ENCODE assay signal across 24 cellular contexts in the genomic region with DNA sequence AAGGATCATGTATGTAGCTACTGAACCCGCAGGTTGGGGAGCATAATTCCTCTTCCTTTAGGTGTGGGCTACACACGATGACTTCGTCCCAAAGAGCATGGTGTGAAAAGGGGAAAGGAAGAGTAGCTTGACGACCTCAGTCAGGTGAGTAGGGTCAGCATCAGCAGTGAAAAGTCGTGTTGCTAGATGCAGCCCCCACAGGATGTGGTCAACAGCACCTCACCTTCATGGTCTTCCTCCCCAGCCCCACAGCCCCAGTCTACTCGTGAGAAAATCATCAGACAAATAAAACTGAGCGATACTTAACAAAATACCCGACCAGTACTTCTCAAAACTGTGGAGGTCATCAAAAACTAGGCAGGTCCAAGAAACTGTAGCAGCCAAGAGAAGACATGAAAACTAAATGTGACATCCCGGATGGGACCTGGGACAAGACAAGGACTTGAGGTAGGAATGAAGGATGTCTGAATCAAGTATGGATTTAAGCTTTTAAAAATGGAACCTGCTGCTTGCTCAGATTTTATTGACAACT.
DNase-seq lines count a peak whose midpoint lies in the region; ATAC-seq, FAIRE-seq and TF ChIP-seq lines count a peak whose summit lies in the region.
"Had no signal": no experiment of that assay in that cellular context is flagged by ENCODE, and none has a peak within 500 bp of the region (broad histone marks: within the 10 kb centered on the region; RNA-seq: fewer than 3 reads in every experiment).

No MANE protein-coding gene starts in this region.

- H3K4me3 ChIP-seq in ascending aorta, result no peak overlapping the region
- H3K4me3 ChIP-seq: gastrocnemius medialis, hepatocyte, vagina had no signal

- H3K27me3 Mint-ChIP-seq in activated CD8-positive, alpha-beta memory T cell treated with anti-CD3 and anti-CD28 coated beads, Interleukin-2, amount 10 ng/mL, durations not matched to agents 7 days and 5 days, result no peaks in the 10 kb centered on the region
- no peaks in the 10 kb centered on the region for H3K27me3 Mint-ChIP-seq in activated naive CD8-positive, alpha-beta T cell treated with anti-CD3 and anti-CD28 coated beads for 36 hours
- no peaks in the 10 kb centered on the region for H3K27me3 Mint-ChIP-seq in nephron progenitor cell (ENCODE audit: low read depth, poor library complexity)
- H3K27me3 Mint-ChIP-seq: stimulated activated naive CD8-positive, alpha-beta T cell treated with anti-CD3 and anti-CD28 coated beads, Interleukin-15, Interleukin-2, amounts not matched to agents 100 ng/mL and 50 ng/mL, for 24 hours had no signal

- H3K27me3 ChIP-seq in ascending aorta, result no peaks in the 10 kb centered on the region
- H3K27me3 ChIP-seq: gastrocnemius medialis, hepatocyte, vagina had no signal

- no peak overlapping the region for H3K27ac Mint-ChIP-seq in activated CD8-positive, alpha-beta memory T cell treated with anti-CD3 and anti-CD28 coated beads, Interleukin-2, amount 10 ng/mL, durations not matched to agents 7 days and 5 days
- H3K27ac Mint-ChIP-seq in activated naive CD8-positive, alpha-beta T cell treated with anti-CD3 and anti-CD28 coated beads for 36 hours, result peak overlapping the region; percentile 59
- peak overlapping the region; percentile 21 for H3K27ac Mint-ChIP-seq in nephron progenitor cell
- H3K27ac Mint-ChIP-seq: stimulated activated naive CD8-positive, alpha-beta T cell treated with anti-CD3 and anti-CD28 coated beads, Interleukin-15, Interleukin-2, amounts not matched to agents 100 ng/mL and 50 ng/mL, for 24 hours had no signal

- TF ChIP-seq CTCF in nephron progenitor cell (IDR thresholded peaks at IDR 0.05) (no peak), ascending aorta (IDR thresholded peaks at IDR 0.05) (no peak)

- H3K9me3 ChIP-seq in ascending aorta, result no peaks in the 10 kb centered on the region
- H3K9me3 ChIP-seq: gastrocnemius medialis, vagina had no signal

- peak; percentile 39 for ATAC-seq in activated CD8-positive, alpha-beta memory T cell treated with anti-CD3 and anti-CD28 coated beads, Interleukin-2, amount 10 ng/mL, durations not matched to agents 7 days and 5 days
- ATAC-seq in HG03521 (IDR thresholded peaks at IDR 0.05; ENCODE audit: unreplicated experiment), result no peak
- ATAC-seq: activated CD4-positive, CD25-positive, alpha-beta regulatory T cell treated with anti-CD3 and anti-CD28 coated beads, Interleukin-2, amount 50 U/mL, for 24 hours; gastrocnemius medialis had no signal

- peak; percentile 48 for DNase-seq in activated CD8-positive, alpha-beta memory T cell treated with anti-CD3 and anti-CD28 coated beads, Interleukin-2, amount 10 ng/mL, durations not matched to agents 7 days and 5 days
- DNase-seq in activated CD8-positive, alpha-beta memory T cell treated with anti-CD3 and anti-CD28 coated beads, Interleukin-2, amount 50 U/mL, for 4 hours, result no peak
- DNase-seq in GM12891 (ENCODE audit: insufficient read length, low spot score) (no peak), nephron progenitor cell (no peak), ascending aorta (ENCODE audit: low spot score in 2 of 2) (no peak), NCI-H748 treated with DMSO at 0.1 percent for 48 hours (lab: John Stamatoyannopoulos, UW) (no peak)
- DNase-seq in activated naive CD8-positive, alpha-beta T cell treated with anti-CD3 and anti-CD28 coated beads for 36 hours, result no peak
- DNase-seq: activated naive CD4-positive, alpha-beta T cell treated with anti-CD3 and anti-CD28 coated beads, Interleukin-2, amount 50 U/mL, for 16 hours; activated T-cell treated with anti-CD3 and anti-CD28 coated beads, Interleukin-2, amount 50 U/mL, for 48 hours; central memory CD4-positive, alpha-beta T cell; gastrocnemius medialis; GF-D8; NCI-H1417 treated with DMSO at 0.1 percent for 48 hours; NCI-H2081 treated with DMSO at 0.1 percent for 48 hours; NCI-H345; NCI-H774; occipital lobe had no signal

- TF ChIP-seq POLR2A in GM12891 (IDR thresholded peaks at IDR 0.05; ENCODE audit: low read depth, low read length), result no peak

- H3K4me1 Mint-ChIP-seq in activated CD8-positive, alpha-beta memory T cell treated with anti-CD3 and anti-CD28 coated beads, Interleukin-2, amount 10 ng/mL, durations not matched to agents 7 days and 5 days, result peaks cover 17% of the 10 kb centered on the region
- peaks cover 12% of the 10 kb centered on the region for H3K4me1 Mint-ChIP-seq in activated naive CD8-positive, alpha-beta T cell treated with anti-CD3 and anti-CD28 coated beads for 36 hours
- H3K4me1 Mint-ChIP-seq in nephron progenitor cell, result peaks cover 10% of the 10 kb centered on the region

- peaks cover 5% of the 10 kb centered on the region for H3K9me3 Mint-ChIP-seq in activated CD8-positive, alpha-beta memory T cell treated with anti-CD3 and anti-CD28 coated beads, Interleukin-2, amount 10 ng/mL, durations not matched to agents 7 days and 5 days (ENCODE audit: low read depth)
- H3K9me3 Mint-ChIP-seq in activated naive CD8-positive, alpha-beta T cell treated with anti-CD3 and anti-CD28 coated beads for 36 hours, result peaks cover 13% of the 10 kb centered on the region
- H3K9me3 Mint-ChIP-seq in nephron progenitor cell, result peaks cover 10% of the 10 kb centered on the region

- peaks cover 0 to 15% of the 10 kb centered on the region in 2 donors for H3K36me3 ChIP-seq in ascending aorta
- H3K36me3 ChIP-seq: gastrocnemius medialis had no signal

- no peak overlapping the region for H3K27ac ChIP-seq in ascending aorta
- H3K27ac ChIP-seq: gastrocnemius medialis, hepatocyte, KMS-11, vagina had no signal

- H3K4me3 Mint-ChIP-seq in activated CD8-positive, alpha-beta memory T cell treated with anti-CD3 and anti-CD28 coated beads, Interleukin-2, amount 10 ng/mL, durations not matched to agents 7 days and 5 days, result no peak overlapping the region
- no peak overlapping the region for H3K4me3 Mint-ChIP-seq in activated naive CD8-positive, alpha-beta T cell treated with anti-CD3 and anti-CD28 coated beads for 36 hours
- H3K4me3 Mint-ChIP-seq in nephron progenitor cell, result no peak overlapping the region
- H3K4me3 Mint-ChIP-seq: stimulated activated naive CD8-positive, alpha-beta T cell treated with anti-CD3 and anti-CD28 coated beads, Interleukin-15, Interleukin-2, amounts not matched to agents 100 ng/mL and 50 ng/mL, for 24 hours had no signal

- FAIRE-seq in GM12891 (lab: Jason Lieb, UNC), result peak; percentile 16
- FAIRE-seq: HTR-8/SVneo had no signal

- no peaks in the 10 kb centered on the region for H3K4me1 ChIP-seq in ascending aorta
- H3K4me1 ChIP-seq: gastrocnemius medialis had no signal

- peaks cover 31% of the 10 kb centered on the region for H3K36me3 Mint-ChIP-seq in activated CD8-positive, alpha-beta memory T cell treated with anti-CD3 and anti-CD28 coated beads, Interleukin-2, amount 10 ng/mL, durations not matched to agents 7 days and 5 days
- H3K36me3 Mint-ChIP-seq in activated naive CD8-positive, alpha-beta T cell treated with anti-CD3 and anti-CD28 coated beads for 36 hours, result peaks cover 56% of the 10 kb centered on the region
- peaks cover 51% of the 10 kb centered on the region for H3K36me3 Mint-ChIP-seq in nephron progenitor cell (ENCODE audit: low read depth)

- CTCF ChIA-PET in activated CD8-positive, alpha-beta memory T cell treated with anti-CD3 and anti-CD28 coated beads, Interleukin-2, amount 10 ng/mL, durations not matched to agents 7 days and 5 days (lab: Charles Lee), result interaction anchor here (1.1 kb wide), 1 partner anchor 20 kb away, joined by 3 read pairs; no protein-coding TSS in a partner anchor

- intact Hi-C loops in ascending aorta (cut with DNase I), result no loop called here

TF ChIP-seq in GM12891, 5 proteins besides CTCF, POLR2A, EP300 and RAD21:
- TF ChIP-seq POU2F2 (IDR thresholded peaks at IDR 0.05; ENCODE audit: low read depth, low read length) (no peak), PAX5 (IDR thresholded peaks at IDR 0.05; ENCODE audit: insufficient read depth, low read length, severe bottlenecking) (no peak), SPI1 (IDR thresholded peaks at IDR 0.05; ENCODE audit: low read depth, low read length) (no peak), POLR2AphosphoS5 (IDR thresholded peaks at IDR 0.05; ENCODE audit: low read depth, low read length) (no peak), TAF1 (IDR thresholded peaks at IDR 0.05; ENCODE audit: low read depth, low read length) (no peak)
TF ChIP-seq in GM12891: peak in this region for 0.
